ENCODE assay signal across 8 cellular contexts in genomic region chr11:568306-569259, GRCh38. TPM values are rescaled to one million over a fixed set of nuclear protein-coding genes. Genes with fewer than 3 reads are reported as not detected.
DNase-seq lines count a peak whose midpoint lies in the region; ATAC-seq and TF ChIP-seq lines count a peak whose summit lies in the region.

No MANE protein-coding gene starts in this region.

- intact Hi-C loops in adrenal gland (cut with DNase I) (no loop called here), left ventricle myocardium inferior (cut with micrococcal nuclease) (no loop called here), psoas muscle (cut with DNase I) (no loop called here)

- peak overlapping the region in 3 of 4 donors; percentile 35 to 85 (median 56) for H3K4me3 ChIP-seq in adrenal gland
- peak overlapping the region; percentile 84 for H3K4me3 ChIP-seq in left ventricle myocardium inferior
- peak overlapping the region; percentile 75 for H3K4me3 ChIP-seq in psoas muscle
- H3K4me3 ChIP-seq in urinary bladder (ENCODE audit: low read depth, low read length): peak overlapping the region; percentile 66

- peak; percentile 100 for DNase-seq in GM13977 (ENCODE audit: low spot score)
- peak; percentile 73 for DNase-seq in NCI-H1436 treated with DMSO at 0.1 percent for 48 hours (lab: John Stamatoyannopoulos, UW)
- DNase-seq in SW480 (ENCODE audit: low spot score): peak; percentile 89
- DNase-seq in adrenal gland: peak; percentile 91 to 96 (median 94)
- DNase-seq in left ventricle myocardium inferior: peak; percentile 93
- DNase-seq in psoas muscle: peak; percentile 94 to 97

- H3K4me1 ChIP-seq in adrenal gland (replicated peaks in 1 of 2) (peaks cover 7 to 12% of the 10 kb centered on the region in 2 donors), left ventricle myocardium inferior (peaks cover 36% of the 10 kb centered on the region), psoas muscle (peaks cover 9% of the 10 kb centered on the region), urinary bladder (ENCODE audit: insufficient read depth) (no peaks in the 10 kb centered on the region)

- in situ Hi-C loops in GM13977 (cut with MboI; ENCODE audit: low pct_unique_long_range_greater_than_20kb, low sequenced_read_pairs, unreplicated experiment): no loop called here

- TF ChIP-seq CTCF in GM13977 (IDR thresholded peaks at IDR 0.05; ENCODE audit: extremely low read depth, insufficient read depth, missing control alignments): no peak
- TF ChIP-seq CTCF in adrenal gland (IDR thresholded peaks at IDR 0.05): no peak
- no peak for TF ChIP-seq CTCF in left ventricle myocardium inferior (IDR thresholded peaks at IDR 0.05; ENCODE audit: borderline replicate concordance)
- no peak for TF ChIP-seq CTCF in psoas muscle (IDR thresholded peaks at IDR 0.05)

- H3K36me3 ChIP-seq in adrenal gland (replicated peaks in 1 of 2) (no peaks in the 10 kb centered on the region), left ventricle myocardium inferior (no peaks in the 10 kb centered on the region), psoas muscle (ENCODE audit: insufficient read depth in 1 of 2, low read depth in 1 of 2) (no peaks in the 10 kb centered on the region), urinary bladder (ENCODE audit: insufficient read depth) (no peaks in the 10 kb centered on the region)

- H3K9me3 ChIP-seq in adrenal gland (replicated peaks in 1 of 3): no peaks in the 10 kb centered on the region
- H3K9me3 ChIP-seq in left ventricle myocardium inferior (replicated peaks): no peaks in the 10 kb centered on the region
- H3K9me3 ChIP-seq in psoas muscle: no peaks in the 10 kb centered on the region

- H3K27me3 ChIP-seq in adrenal gland (no peaks in the 10 kb centered on the region), left ventricle myocardium inferior (ENCODE audit: low read depth) (no peaks in the 10 kb centered on the region), psoas muscle (ENCODE audit: insufficient read depth in 3 of 3, low read length in 2 of 3) (no peaks in the 10 kb centered on the region)

- H3K27ac ChIP-seq in adrenal gland (peak overlapping the region in 4 of 5 donors; percentile 42 to 79 (median 66)), left ventricle myocardium inferior (replicated peaks) (peak overlapping the region; percentile 99), psoas muscle (peak overlapping the region; percentile 88), urinary bladder (ENCODE audit: low read depth) (peak overlapping the region; percentile 80)

- 0 to 1% (median 1%) methylated on average over 3 to 129 of the region's 129 CpGs; no CpG with 5 or more reads in 1 of the 4 donors for WGBS in adrenal gland, 4 donors
- WGBS in psoas muscle, 3 donors: 1% methylated on average over 79 to 129 of the region's 129 CpGs
- WGBS in urinary bladder: 1% methylated on average over 129 of the region's 129 CpGs

- ATAC-seq in HG02852 (IDR thresholded peaks at IDR 0.05; ENCODE audit: unreplicated experiment): peak; percentile 82
- peak; percentile 94 to 95 (median 94) for ATAC-seq in psoas muscle

- TF ChIP-seq POLR2A in adrenal gland (IDR thresholded peaks at IDR 0.05): peak; percentile 49 to 70

RNA-seq across cellular contexts. Expression of gene PHRF1, which starts 7.7 kb away (rescaled TPM):
- 10 to 100 TPM; 17.2 to 42.2 (median 30.1) TPM for total RNA-seq in adrenal gland
- 10 to 100 TPM in 2 of 3 donors, 1 to 10 TPM in 1; 8.7 to 62.3 (median 23.3) TPM for polyA plus RNA-seq in adrenal gland
- total RNA-seq in left ventricle myocardium inferior: 17.7 TPM
- 10 to 100 TPM; 19.8 to 31.2 (median 25.0) TPM for total RNA-seq in psoas muscle
- 10 to 100 TPM; 11.7 to 19.5 (median 13.5) TPM for polyA plus RNA-seq in psoas muscle
- 16.5 TPM for total RNA-seq in urinary bladder
- 21.1 TPM for polyA plus RNA-seq in urinary bladder

RNA-seq across cellular contexts. Expression of gene RASSF7, which starts 7.8 kb away (rescaled TPM):
- 10 to 100 TPM in 4 of 8 donors, 1 to 10 TPM in 4; 2.9 to 18.2 (median 7.9) TPM for total RNA-seq in adrenal gland
- 10 to 100 TPM in 1 of 3 donors, 1 to 10 TPM in 1, under 1 TPM in 1; 0.33 to 19.9 (median 9.8) TPM for polyA plus RNA-seq in adrenal gland
- total RNA-seq in left ventricle myocardium inferior: 4.5 TPM
- total RNA-seq in psoas muscle: 1 to 10 TPM in 1 of 4 donors, under 1 TPM in 2, not detected in 1; 0.78 to 1.2 (median 0.84) TPM
- 1 to 10 TPM in 1 of 3 donors, under 1 TPM in 2; 0.65 to 1.4 (median 1.00) TPM for polyA plus RNA-seq in psoas muscle
- 3.3 TPM for total RNA-seq in urinary bladder
- polyA plus RNA-seq in urinary bladder: 13.8 TPM

RNA-seq across cellular contexts. Expression of gene LMNTD2, which starts 8.0 kb away (rescaled TPM):
- total RNA-seq in adrenal gland (1 to 10 TPM in 7 of 8 donors, under 1 TPM in 1; 0.35 to 9.1 (median 6.1) TPM), left ventricle myocardium inferior (0.52 TPM), psoas muscle (under 1 TPM in 2 of 4 donors, not detected in 2; 0.25 to 0.27 TPM), urinary bladder (0.37 TPM)
- polyA plus RNA-seq in adrenal gland (10 to 100 TPM in 2 of 3 donors, under 1 TPM in 1; 0.20 to 21.0 (median 12.7) TPM), psoas muscle (under 1 TPM; 0.04 to 0.12 (median 0.09) TPM), urinary bladder (1.2 TPM)

RNA-seq across cellular contexts. Expression of gene LRRC56, which starts 31.3 kb away (rescaled TPM):
- total RNA-seq in adrenal gland (1 to 10 TPM in 2 of 8 donors, under 1 TPM in 5, not detected in 1; 0.32 to 1.7 (median 0.93) TPM), left ventricle myocardium inferior (0.25 TPM), psoas muscle (under 1 TPM; 0.30 to 0.84 (median 0.55) TPM), urinary bladder (0.90 TPM)
- polyA plus RNA-seq in adrenal gland (1 to 10 TPM in 2 of 3 donors, not detected in 1; 1.7 to 4.3 TPM), psoas muscle (under 1 TPM in 2 of 3 donors, not detected in 1; 0.39 to 0.61 TPM), urinary bladder (0.96 TPM)

RNA-seq across cellular contexts. Expression of gene HRAS, which starts 33.2 kb away (rescaled TPM):
- total RNA-seq in adrenal gland (10 to 100 TPM; 10.8 to 45.0 (median 39.0) TPM), left ventricle myocardium inferior (55.9 TPM), psoas muscle (10 to 100 TPM; 43.6 to 74.7 (median 53.9) TPM), urinary bladder (8.7 TPM)
- polyA plus RNA-seq in adrenal gland (100 to 1,000 TPM in 2 of 3 donors, 10 to 100 TPM in 1; 18.7 to 190 (median 164) TPM), psoas muscle (10 to 100 TPM; 53.9 to 76.2 (median 66.3) TPM), urinary bladder (79.0 TPM)

Comparison
In these comparisons a context has a peak if more than half of its experiments do, and no peak if none do; other contexts are left out.
1. Peak in every context shown above with its lines: DNase-seq, ATAC-seq, H3K4me3 ChIP-seq and H3K27ac ChIP-seq.